ENCODE assay signal across 8 cellular contexts in genomic region chr11:123653405-123653996, GRCh38. TPM values are rescaled to one million over a fixed set of nuclear protein-coding genes. Genes with fewer than 3 reads are reported as not detected.
DNase-seq lines count a peak whose midpoint lies in the region; ATAC-seq and TF ChIP-seq lines count a peak whose summit lies in the region.

No MANE protein-coding gene starts in this region.

- no peaks in the 10 kb centered on the region for H3K36me3 Mint-ChIP-seq in CD8-positive, alpha-beta T cell
- peaks cover 0 to 15% of the 10 kb centered on the region in 2 donors for H3K36me3 Mint-ChIP-seq in naive B cell

- DNase-seq in CD8-positive, alpha-beta T cell: no peak
- DNase-seq in cerebellum (ENCODE audit: low spot score) (peak; percentile 35), naive B cell (no peak), superior temporal gyrus (ENCODE audit: extremely low spot score) (no peak), putamen (ENCODE audit: low spot score) (no peak)

- peak overlapping the region; percentile 45 for H3K4me3 ChIP-seq in CD8-positive, alpha-beta T cell (ENCODE audit: low read depth, low read length)
- H3K4me3 ChIP-seq in HUES64 (ENCODE audit: low read length): peak overlapping the region; percentile 78

- no peak overlapping the region for H3K27ac Mint-ChIP-seq in CD8-positive, alpha-beta T cell
- H3K27ac Mint-ChIP-seq in naive B cell: no peak overlapping the region

- POLR2A ChIA-PET in CD8-positive, alpha-beta T cell (lab: Charles Lee): no interaction called here

- peaks cover 25% of the 10 kb centered on the region for H3K27me3 ChIP-seq in CD8-positive, alpha-beta T cell (ENCODE audit: insufficient read depth, low read length)
- peaks cover 56% of the 10 kb centered on the region for H3K27me3 ChIP-seq in HUES64 (ENCODE audit: insufficient read depth, low read length)

- no peaks in the 10 kb centered on the region for H3K9me3 ChIP-seq in CD8-positive, alpha-beta T cell (ENCODE audit: low read length)
- no peaks in the 10 kb centered on the region for H3K9me3 ChIP-seq in HUES64 (ENCODE audit: insufficient read depth, low read depth, low read length)

- peaks cover 12% of the 10 kb centered on the region for H3K4me1 Mint-ChIP-seq in CD8-positive, alpha-beta T cell (ENCODE audit: low read depth)
- H3K4me1 Mint-ChIP-seq in naive B cell: peaks cover 1 to 16% (median 4%) of the 10 kb centered on the region in 3 donors

- H3K27ac ChIP-seq in CD8-positive, alpha-beta T cell (ENCODE audit: low read depth, low read length): no peak overlapping the region
- H3K27ac ChIP-seq in HUES64 (ENCODE audit: low read depth, low read length): no peak overlapping the region

- no peaks in the 10 kb centered on the region for H3K9me3 Mint-ChIP-seq in CD8-positive, alpha-beta T cell
- H3K9me3 Mint-ChIP-seq in naive B cell: peaks cover 3 to 20% (median 9%) of the 10 kb centered on the region in 7 donors

- no peak for TF ChIP-seq CTCF in CD8-positive, alpha-beta T cell (IDR thresholded peaks at IDR 0.05)

- intact Hi-C loops in CD8-positive, alpha-beta T cell (cut with DNase I, micrococcal nuclease): no loop called here

- no peak for ATAC-seq in CD8-positive, alpha-beta T cell
- ATAC-seq in naive B cell (ENCODE audit: low read depth in 2 of 2) (no peak), HG03439 (IDR thresholded peaks at IDR 0.05; ENCODE audit: unreplicated experiment) (no peak), HG03045 (IDR thresholded peaks at IDR 0.05; ENCODE audit: unreplicated experiment) (no peak)

- H3K4me3 Mint-ChIP-seq in CD8-positive, alpha-beta T cell: peak overlapping the region; percentile 53
- peak overlapping the region; percentile 8 to 88 (median 74) for H3K4me3 Mint-ChIP-seq in naive B cell

- no peaks in the 10 kb centered on the region for H3K36me3 ChIP-seq in CD8-positive, alpha-beta T cell (ENCODE audit: insufficient read depth, low read length)
- no peaks in the 10 kb centered on the region for H3K36me3 ChIP-seq in HUES64 (ENCODE audit: insufficient read depth, low read length)

- peaks cover 13% of the 10 kb centered on the region for H3K4me1 ChIP-seq in CD8-positive, alpha-beta T cell (ENCODE audit: insufficient read depth, low read length)
- peaks cover 12% of the 10 kb centered on the region; the same call in 1 of the 2 replicates for H3K4me1 ChIP-seq in HUES64 (ENCODE audit: insufficient read depth, low read length)

- peaks cover 42% of the 10 kb centered on the region for H3K27me3 Mint-ChIP-seq in CD8-positive, alpha-beta T cell (ENCODE audit: low read depth)
- peaks cover 43 to 45% (median 45%) of the 10 kb centered on the region in 3 donors for H3K27me3 Mint-ChIP-seq in naive B cell

- WGBS in HUES64: 11% methylated on average over 21 of the region's 21 CpGs

- CTCF ChIA-PET in CD8-positive, alpha-beta T cell (lab: Charles Lee): interaction anchor here (1.5 to 2.6 kb wide), 2 partner anchors 54 to 58 kb away, joined by 6 to 12 read pairs; no protein-coding TSS in a partner anchor

- H3K9ac ChIP-seq in HUES64 (ENCODE audit: low read depth, low read length): no peak overlapping the region

RNA-seq across cellular contexts. Expression of gene SCN3B, which starts 0.9 kb away (rescaled TPM):
- total RNA-seq in CD8-positive, alpha-beta T cell: not detected
- 0.40 TPM for polyA plus RNA-seq in HUES64 (2013, experiment 1 of 2)
- 0.51 TPM for polyA plus RNA-seq in HUES64 (2013, experiment 2 of 2)
- total RNA-seq in cerebellum: 58.1 TPM
- under 1 TPM in 1 of 6 donors, not detected in 5; 0.10 TPM for polyA plus RNA-seq in naive B cell (ENCODE audit: low read depth in 6 of 6)

Comparison
In these comparisons a context has a peak if more than half of its experiments do, and no peak if none do; other contexts are left out.
1. RNA of gene SCN3B, which starts 0.9 kb away (total RNA-seq): 58.1 TPM in cerebellum (single experiment); not detected in CD8-positive, alpha-beta T cell; every median in the first group is over 10 times any median in the second.